Comparison of ENCODE assay signal across 8 cellular contexts in the genomic region with DNA sequence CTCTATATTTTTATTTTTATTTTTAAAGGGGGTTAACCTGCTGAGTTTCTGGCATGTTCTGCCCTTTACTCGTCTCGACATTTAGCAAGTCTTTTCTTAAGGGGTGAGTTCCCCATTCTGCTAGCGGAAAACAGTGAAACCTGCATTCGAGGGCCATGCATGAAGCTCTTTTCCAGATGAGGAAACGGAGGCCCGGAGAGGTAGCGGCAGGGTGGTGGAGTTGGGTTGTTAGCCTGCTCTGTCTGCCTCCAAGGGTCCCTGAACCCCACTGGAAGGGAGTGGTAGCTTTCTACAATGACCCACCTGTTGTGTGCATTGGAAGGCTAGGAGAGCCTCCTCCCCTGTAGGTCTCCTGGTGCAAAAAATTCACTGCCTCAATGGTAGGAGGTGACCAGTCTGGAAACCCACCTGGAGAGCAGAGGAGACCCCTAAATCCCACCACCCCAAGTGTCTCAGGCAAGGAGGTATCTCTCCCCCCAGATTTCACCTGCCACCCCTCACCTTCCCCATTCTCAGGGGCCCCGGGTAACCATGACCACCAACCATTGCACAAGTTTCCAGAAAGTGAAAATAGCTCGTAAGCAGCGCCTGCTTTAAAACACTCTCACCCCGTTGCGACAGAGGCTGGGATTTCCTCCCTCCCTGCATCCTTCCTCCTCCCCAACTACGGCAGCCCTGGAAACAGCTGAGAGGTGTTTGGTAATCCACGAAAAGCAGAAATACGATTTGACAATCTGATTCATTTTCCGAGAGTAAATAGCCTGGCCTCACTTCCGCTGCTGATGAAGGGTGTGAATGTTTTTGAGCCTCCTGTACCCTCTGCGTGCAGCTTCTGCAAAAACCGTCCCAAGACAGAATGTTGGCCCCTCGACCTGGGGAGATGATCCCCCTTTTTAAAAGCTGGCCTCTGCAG. TPM values are rescaled to one million over a fixed set of nuclear protein-coding genes. Genes with fewer than 3 reads are reported as not detected.
A peak's percentile ranks its signal among the peaks of the same experiment; 100 is the strongest.
DNase-seq lines count a peak whose midpoint lies in the region; ATAC-seq and TF ChIP-seq lines count a peak whose summit lies in the region.

No MANE protein-coding gene starts in this region.

- H3K56ac ChIP-seq in mesendoderm (ENCODE audit: low read length) = no peak overlapping the region

- no peak overlapping the region for H4K5ac ChIP-seq in mesendoderm (ENCODE audit: low read length)

- no peak for TF ChIP-seq CTCF in choroid plexus epithelial cell (conservative IDR thresholded peaks at IDR 0.05; ENCODE audit: low read depth, low read length)
- TF ChIP-seq CTCF in thoracic aorta (IDR thresholded peaks at IDR 0.05) = no peak
- no peak for TF ChIP-seq CTCF in WERI-Rb-1 (IDR thresholded peaks at IDR 0.05; ENCODE audit: low read depth, low read length)

- peaks cover 39% of the 10 kb centered on the region for H3K4me1 ChIP-seq in GM23248 (ENCODE audit: insufficient read depth)
- no peaks in the 10 kb centered on the region for H3K4me1 ChIP-seq in mesendoderm (ENCODE audit: control insufficient read depth, low read depth, low read length)
- peaks cover 20 to 50% of the 10 kb centered on the region in 2 donors for H3K4me1 ChIP-seq in thoracic aorta (ENCODE audit: control insufficient read depth in 1 of 2, low read depth in 2 of 2)

- H3K27me3 ChIP-seq in GM23248 (replicated peaks; ENCODE audit: insufficient read depth) = no peaks in the 10 kb centered on the region
- H3K27me3 ChIP-seq in mesendoderm (ENCODE audit: insufficient read depth, low read length, poor library complexity) = peaks cover 37% of the 10 kb centered on the region
- H3K27me3 ChIP-seq in thoracic aorta (replicated peaks; ENCODE audit: insufficient read depth) = no peaks in the 10 kb centered on the region
- H3K27me3 ChIP-seq in WERI-Rb-1 (ENCODE audit: insufficient read depth, low read depth, severe bottlenecking) = no peaks in the 10 kb centered on the region

- WGBS in GM23248 (ENCODE audit: low coverage in 1 of 2, low lambda C conversion rate in 2 of 2, missing lambda C conversion rate in 2 of 2), 2 experiments = 32 to 33% methylated on average over 20 of the region's 20 CpGs
- WGBS in mesendoderm (ENCODE audit: extremely low coverage, insufficient coverage, low lambda C conversion rate) = no CpG with 5 or more reads among the region's 20 CpGs

- no peak overlapping the region for H2BK15ac ChIP-seq in mesendoderm (replicated peaks; ENCODE audit: low read depth)

- H3K18ac ChIP-seq in mesendoderm (ENCODE audit: low read length) = no peak overlapping the region

- H4K20me1 ChIP-seq in GM23248 (ENCODE audit: insufficient read depth) = no peaks in the 10 kb centered on the region

- peak; percentile 93 for DNase-seq in GM23248
- peak in 3 of 5 experiments; percentile 52 to 83 (median 69) for DNase-seq in T-helper 2 cell
- DNase-seq in choroid plexus epithelial cell (ENCODE audit: low read depth) = peak; percentile 92
- no peak for DNase-seq in mesendoderm
- DNase-seq in thoracic aorta (ENCODE audit: low spot score) = peak; percentile 68
- no peak for DNase-seq in WERI-Rb-1
- DNase-seq in NCI-H748 treated with DMSO at 0.1 percent for 48 hours (lab: John Stamatoyannopoulos, UW) = no peak
- DNase-seq in SW480 (ENCODE audit: low spot score) = no peak

- peak overlapping the region; percentile 81 for H3K27ac ChIP-seq in GM23248
- H3K27ac ChIP-seq in mesendoderm (ENCODE audit: low read depth, low read length) = no peak overlapping the region
- peak overlapping the region; percentile 98 to 99 for H3K27ac ChIP-seq in thoracic aorta
- H3K27ac ChIP-seq in WERI-Rb-1 = no peak overlapping the region

- H3F3A ChIP-seq in GM23248 (ENCODE audit: insufficient read depth) = peaks cover 46% of the 10 kb centered on the region

- peak overlapping the region; percentile 89 for H3K4me2 ChIP-seq in GM23248 (ENCODE audit: unreplicated experiment)
- no peak overlapping the region for H3K4me2 ChIP-seq in mesendoderm (ENCODE audit: low read length)

- no peak overlapping the region for H2AFZ ChIP-seq in GM23248

- peak overlapping the region; percentile 24 for H3K23ac ChIP-seq in mesendoderm (ENCODE audit: low read length)

- H3K9ac ChIP-seq in GM23248 (peak overlapping the region; percentile 91), mesendoderm (ENCODE audit: low read length) (no peak overlapping the region)

- peak; percentile 18 for ATAC-seq in thoracic aorta (ENCODE audit: insufficient number of reproducible peaks, low FRiP score, low read depth)

- H2AK5ac ChIP-seq in mesendoderm (ENCODE audit: low read length) = no peak overlapping the region

- no peak overlapping the region for H2BK120ac ChIP-seq in mesendoderm (ENCODE audit: low read depth, low read length)

- H3K9me3 ChIP-seq in GM23248 (ENCODE audit: low read depth) (no peaks in the 10 kb centered on the region), thoracic aorta (no peaks in the 10 kb centered on the region), WERI-Rb-1 (ENCODE audit: severe bottlenecking) (no peaks in the 10 kb centered on the region)

- H3K36me3 ChIP-seq in GM23248 (ENCODE audit: low read depth) (peaks cover 23% of the 10 kb centered on the region), mesendoderm (ENCODE audit: control insufficient read depth, insufficient read depth, low read length) (no peaks in the 10 kb centered on the region), thoracic aorta (no peaks in the 10 kb centered on the region), WERI-Rb-1 (0 out of 2 replicates have a peak, but pooled peaks cover 3% of the 10 kb centered on the region)

- no peaks in the 10 kb centered on the region for H3K79me1 ChIP-seq in mesendoderm (ENCODE audit: low read length)

- no peaks in the 10 kb centered on the region for H3K9me2 ChIP-seq in GM23248 (ENCODE audit: insufficient read depth)

- H4K8ac ChIP-seq in mesendoderm (ENCODE audit: low read depth, low read length) = no peak overlapping the region

- in situ Hi-C loops in GM23248 (cut with MboI) = no loop called here

- no peak overlapping the region for H2BK5ac ChIP-seq in mesendoderm (ENCODE audit: low read length)

- H3K79me2 ChIP-seq in GM23248 (ENCODE audit: insufficient read depth) = peaks cover 29% of the 10 kb centered on the region
- no peaks in the 10 kb centered on the region for H3K79me2 ChIP-seq in mesendoderm (ENCODE audit: control insufficient read depth, insufficient read depth, low read length)

- no peak overlapping the region for H3K4ac ChIP-seq in mesendoderm (ENCODE audit: low read depth, low read length)

- H3K4me3 ChIP-seq in GM23248 (peak overlapping the region; percentile 94), choroid plexus epithelial cell (ENCODE audit: low read depth, low read length) (peak overlapping the region; percentile 8), mesendoderm (ENCODE audit: low read length) (no peak overlapping the region), thoracic aorta (peak overlapping the region; percentile 98), WERI-Rb-1 (ENCODE audit: low read depth, low read length) (no peak overlapping the region)

RNA-seq across cellular contexts. Expression of a gene that starts 3.5 kb away (rescaled TPM):
- total RNA-seq in GM23248 (2014; rRNA removed; shearing (Covaris generic)) = 3.3 and 11.3 TPM in 2 replicates
- 7.8 and 10.8 TPM in 2 replicates for polyA plus RNA-seq in GM23248 (2016; fragmentation: Nextera tagmentation; extraction: Ambion mirVana)
- polyA plus RNA-seq in mesendoderm (2013, experiment 1 of 2) = 0.87 TPM
- 0.88 TPM for polyA plus RNA-seq in mesendoderm (2013, experiment 2 of 2)
- 100 to 1,000 TPM in 1 of 2 donors, 10 to 100 TPM in 1; 34.9 to 146 TPM for total RNA-seq in thoracic aorta

Comparison
In these comparisons a context has a peak if more than half of its experiments do, and no peak if none do; other contexts are left out.
1. DNase-seq: peak in GM23248 (single experiment), T-helper 2 cell (3 of 5), choroid plexus epithelial cell (single experiment) and thoracic aorta (single experiment); none in mesendoderm (single experiment), WERI-Rb-1 (single experiment), NCI-H748 treated with DMSO at 0.1 percent for 48 hours (single experiment) and SW480 (single experiment).
2. H3K27ac ChIP-seq: peak in GM23248 (single experiment) and thoracic aorta (2 of 2); none in mesendoderm (single experiment) and WERI-Rb-1 (single experiment).
3. H3K4me3 ChIP-seq: peak in GM23248 (single experiment), choroid plexus epithelial cell (single experiment) and thoracic aorta (single experiment); none in mesendoderm (single experiment) and WERI-Rb-1 (single experiment).